In the genomic region with DNA sequence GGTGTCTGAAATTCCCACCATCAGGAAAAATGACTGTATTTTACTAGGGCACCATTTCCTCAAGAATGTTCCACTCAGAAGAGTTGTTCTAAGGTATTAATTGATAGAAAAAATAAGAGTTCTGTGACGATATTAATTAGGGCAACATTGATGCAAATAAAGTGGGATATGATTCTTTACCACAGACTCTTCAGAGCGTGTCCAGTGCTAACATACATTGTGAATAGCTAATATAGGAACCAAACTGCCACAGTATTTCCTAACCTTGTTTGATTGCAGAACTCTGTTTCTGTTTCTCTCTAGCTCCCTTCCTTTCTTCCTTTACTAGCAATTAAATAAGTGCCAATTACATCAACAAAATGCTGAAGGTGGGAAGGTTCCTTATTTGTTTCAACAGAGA, we compare ENCODE assay signal across 17 cellular contexts.
"Had no signal": no experiment of that assay in that cellular context is flagged by ENCODE, and none has a peak within 500 bp of the region (broad histone marks: within the 10 kb centered on the region; RNA-seq: fewer than 3 reads in every experiment).

No MANE protein-coding gene starts in this region.

- H3K4me3 Mint-ChIP-seq: activated naive CD8-positive, alpha-beta T cell treated with anti-CD3 and anti-CD28 coated beads, Interleukin-2, amount 10 ng/mL, durations not matched to agents 7 days and 5 days; activated T-helper 1 cell treated with anti-CD3 and anti-CD28 coated beads, Interleukin-12 subunit alpha, Interleukin-12 subunit beta, Interleukin-2, Interleukin-4 antibody, amounts not matched to agents 30 ng/mL and 10 ng/mL and 1 ng/mL, durations not matched to agents 14 hours and 24 hours and 36 hours; central memory CD8-positive, alpha-beta T cell; memory B cell; naive thymus-derived CD4-positive, alpha-beta T cell; stimulated activated effector memory CD8-positive, alpha-beta T cell treated with anti-CD3 and anti-CD28 coated beads, Interleukin-12 subunit alpha, Interleukin-12 subunit beta, amount 100 ng/mL, for 72 hours had no signal

- H3K36me3 ChIP-seq: brain microvascular endothelial cell, tibial artery, vagina had no signal

- ATAC-seq: left ventricle myocardium superior; mucosa of descending colon; naive thymus-derived CD4-positive, alpha-beta T cell; stimulated activated effector memory CD8-positive, alpha-beta T cell treated with anti-CD3 and anti-CD28 coated beads, Interleukin-12 subunit alpha, Interleukin-12 subunit beta, amount 100 ng/mL, for 72 hours had no signal

- H3K4me1 Mint-ChIP-seq: central memory CD8-positive, alpha-beta T cell; stimulated activated effector memory CD8-positive, alpha-beta T cell treated with anti-CD3 and anti-CD28 coated beads, Interleukin-12 subunit alpha, Interleukin-12 subunit beta, amount 100 ng/mL, for 72 hours had no signal

- H3K27ac Mint-ChIP-seq: activated naive CD8-positive, alpha-beta T cell treated with anti-CD3 and anti-CD28 coated beads, Interleukin-2, amount 10 ng/mL, durations not matched to agents 7 days and 5 days; activated T-helper 1 cell treated with anti-CD3 and anti-CD28 coated beads, Interleukin-12 subunit alpha, Interleukin-12 subunit beta, Interleukin-2, Interleukin-4 antibody, amounts not matched to agents 30 ng/mL and 10 ng/mL and 1 ng/mL, durations not matched to agents 14 hours and 24 hours and 36 hours; memory B cell; naive thymus-derived CD4-positive, alpha-beta T cell; stimulated activated effector memory CD8-positive, alpha-beta T cell treated with anti-CD3 and anti-CD28 coated beads, Interleukin-12 subunit alpha, Interleukin-12 subunit beta, amount 100 ng/mL, for 72 hours had no signal

- H3K9me3 ChIP-seq: mucosa of descending colon, tibial artery, vagina had no signal

- H3K9me3 Mint-ChIP-seq: central memory CD8-positive, alpha-beta T cell; memory B cell had no signal

- H3K27ac ChIP-seq: brain microvascular endothelial cell, coronary artery, tibial artery, vagina had no signal

- DNase-seq: activated CD4-positive, alpha-beta T cell treated with anti-CD3 and anti-CD28 coated beads, Interleukin-2, amount 50 U/mL, for 1 hour; activated CD8-positive, alpha-beta memory T cell treated with anti-CD3 and anti-CD28 coated beads for 24 hours; activated naive CD8-positive, alpha-beta T cell treated with anti-CD3 and anti-CD28 coated beads, Interleukin-2, amount 10 ng/mL, durations not matched to agents 7 days and 5 days; anterior cingulate cortex; brain microvascular endothelial cell; foreskin fibroblast; kidney glomerular epithelial cell; left ventricle myocardium superior; mucosa of descending colon; naive thymus-derived CD4-positive, alpha-beta T cell; tibial artery had no signal

- H3K4me1 ChIP-seq: vagina had no signal

- H3K36me3 Mint-ChIP-seq: activated naive CD8-positive, alpha-beta T cell treated with anti-CD3 and anti-CD28 coated beads, Interleukin-2, amount 10 ng/mL, durations not matched to agents 7 days and 5 days; memory B cell; stimulated activated effector memory CD8-positive, alpha-beta T cell treated with anti-CD3 and anti-CD28 coated beads, Interleukin-12 subunit alpha, Interleukin-12 subunit beta, amount 100 ng/mL, for 72 hours had no signal

- H3K4me3 ChIP-seq: coronary artery, mucosa of descending colon, tibial artery, vagina had no signal

- H3K27me3 ChIP-seq: brain microvascular endothelial cell, tibial artery, vagina had no signal
